Comparison of ENCODE assay signal across 8 cellular contexts in the genomic region with DNA sequence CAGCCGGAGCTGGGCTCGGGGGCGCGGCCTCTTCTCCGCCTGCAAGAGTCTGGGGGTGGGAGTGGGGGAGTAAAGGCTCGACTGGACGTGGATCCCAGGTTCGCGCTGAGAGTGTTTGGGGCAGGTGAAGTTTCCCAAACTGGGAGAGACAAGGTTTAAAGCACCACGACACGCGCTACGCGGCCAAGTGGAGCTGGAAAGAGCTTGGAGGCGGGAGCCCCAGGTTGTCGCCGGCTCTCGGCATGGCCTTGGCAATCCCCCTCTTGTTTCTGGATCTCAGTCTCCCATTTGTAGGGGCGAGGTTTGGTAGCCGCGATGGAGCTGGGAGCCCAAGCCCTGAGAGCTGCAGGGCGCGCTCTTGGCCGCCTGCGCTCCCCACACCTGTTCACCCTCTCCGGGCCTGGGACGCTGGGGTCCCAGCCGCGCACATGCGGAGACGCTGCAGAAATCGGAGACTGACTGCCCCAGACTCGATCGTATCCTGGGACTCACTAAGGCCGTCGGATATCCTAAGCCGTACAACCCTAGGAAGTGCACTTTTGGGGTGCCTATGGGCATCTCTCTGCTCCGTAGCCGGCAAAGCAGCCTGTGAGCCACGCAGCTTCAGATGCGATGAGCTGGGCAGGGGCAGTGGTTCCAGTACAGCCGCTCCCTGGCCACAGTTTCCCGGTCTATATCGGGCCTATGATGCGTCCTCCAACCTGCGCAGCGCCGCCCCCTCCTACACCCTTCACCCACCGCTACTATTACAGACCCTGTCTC. TPM values are rescaled to one million over a fixed set of nuclear protein-coding genes. Genes with fewer than 3 reads are reported as not detected.
DNase-seq lines count a peak whose midpoint lies in the region; ATAC-seq and TF ChIP-seq lines count a peak whose summit lies in the region.

No MANE protein-coding gene starts in this region.

- H3K4me1 ChIP-seq in lower lobe of right lung = peaks cover 19% of the 10 kb centered on the region
- peaks cover 35 to 36% of the 10 kb centered on the region in 2 donors for H3K4me1 ChIP-seq in thyroid gland

- intact Hi-C loops in lower lobe of right lung (cut with DNase I) = no loop called here
- intact Hi-C loops in thyroid gland (cut with DNase I) = no loop called here

- peak overlapping the region; percentile 75 for H3K4me3 ChIP-seq in lower lobe of right lung
- H3K4me3 ChIP-seq in thyroid gland (replicated peaks in 1 of 3) = peak overlapping the region; percentile 79 to 99 (median 94)

- no peak for TF ChIP-seq POLR2A in GM18505 (IDR thresholded peaks at IDR 0.05; ENCODE audit: borderline replicate concordance, extremely low read depth, insufficient read depth, insufficient read length)
- no peak for TF ChIP-seq POLR2A in thyroid gland (IDR thresholded peaks at IDR 0.05)

- no peak for TF ChIP-seq CTCF in lower lobe of right lung (IDR thresholded peaks at IDR 0.05)
- no peak for TF ChIP-seq CTCF in thyroid gland (IDR thresholded peaks at IDR 0.05)

- H3K9me3 ChIP-seq in lower lobe of right lung = no peaks in the 10 kb centered on the region
- H3K9me3 ChIP-seq in thyroid gland = no peaks in the 10 kb centered on the region

- peak overlapping the region; percentile 71 for H3K27ac ChIP-seq in lower lobe of right lung
- peak overlapping the region; percentile 77 to 87 (median 82) for H3K27ac ChIP-seq in thyroid gland

- 0 to 6% methylated on average over 20 to 33 of the region's 49 CpGs for WGBS in thyroid gland, 2 donors

- H3K36me3 ChIP-seq in lower lobe of right lung = no peaks in the 10 kb centered on the region
- H3K36me3 ChIP-seq in thyroid gland = no peaks in the 10 kb centered on the region

- peak; percentile 16 for DNase-seq in M059J (ENCODE audit: low read depth)
- DNase-seq in cerebellum (ENCODE audit: low spot score) = peak; percentile 49
- peak; percentile 49 for DNase-seq in lower lobe of right lung
- peak; percentile 49 to 51 for DNase-seq in thyroid gland
- DNase-seq in MV-4-11 (lab: John Stamatoyannopoulos, UW) = no peak
- no peak for DNase-seq in RKO (ENCODE audit: low spot score)

- ATAC-seq in GM18505 (IDR thresholded peaks at IDR 0.05; ENCODE audit: unreplicated experiment) = peak; percentile 15
- ATAC-seq in lower lobe of right lung = peak; percentile 40 to 58
- ATAC-seq in HG02852 (IDR thresholded peaks at IDR 0.05; ENCODE audit: unreplicated experiment) = no peak

- peaks cover 15% of the 10 kb centered on the region for H3K27me3 ChIP-seq in lower lobe of right lung (ENCODE audit: low read depth)
- H3K27me3 ChIP-seq in thyroid gland = no peaks in the 10 kb centered on the region

RNA-seq across cellular contexts. Expression of a gene that starts 0.9 kb away (rescaled TPM):
- 0.84 and 2.4 TPM in 2 replicates for total RNA-seq in M059J (2014; rRNA removed; shearing (Covaris generic))
- 5.4 TPM for total RNA-seq in cerebellum
- total RNA-seq in lower lobe of right lung = 7.9 TPM
- 10 to 100 TPM; 33.4 to 38.6 (median 37.0) TPM for total RNA-seq in thyroid gland

Comparison
In these comparisons a context has a peak if more than half of its experiments do, and no peak if none do; other contexts are left out.
1. DNase-seq: peak in M059J (single experiment), cerebellum (single experiment), lower lobe of right lung (single experiment) and thyroid gland (2 of 2); none in MV-4-11 (single experiment) and RKO (single experiment).